ENCODE assay signal across 11 cellular contexts in the genomic region with DNA sequence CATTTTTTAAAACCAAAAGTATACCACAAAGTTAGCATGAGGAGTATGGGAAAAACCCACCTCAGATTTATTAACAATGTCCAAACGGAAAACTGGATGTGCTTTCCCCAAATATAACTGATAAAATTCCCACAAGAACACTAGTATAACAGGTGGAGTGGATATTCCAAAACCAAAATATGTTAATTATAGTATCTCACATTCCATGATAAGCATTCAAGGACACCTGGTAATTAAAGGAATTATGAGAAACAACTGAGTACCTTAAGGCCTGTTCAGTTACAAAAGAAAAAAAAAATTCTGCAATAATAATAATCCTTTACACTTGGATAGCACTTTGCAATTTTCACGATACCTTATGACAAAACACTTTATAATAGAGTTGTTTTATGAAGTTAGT. TPM values are rescaled to one million over a fixed set of nuclear protein-coding genes. Genes with fewer than 3 reads are reported as not detected.
DNase-seq lines count a peak whose midpoint lies in the region; ATAC-seq and TF ChIP-seq lines count a peak whose summit lies in the region.
"Had no signal": no experiment of that assay in that cellular context is flagged by ENCODE, and none has a peak within 500 bp of the region (broad histone marks: within the 10 kb centered on the region; RNA-seq: fewer than 3 reads in every experiment).

No MANE protein-coding gene starts in this region.

- peak overlapping the region; percentile 99 for H3K27ac Mint-ChIP-seq in CD4-positive, alpha-beta T cell
- H3K27ac Mint-ChIP-seq in natural killer cell = peak overlapping the region; percentile 98

- ATAC-seq in CD4-positive, alpha-beta T cell (ENCODE audit: poor library complexity) = no peak
- no peak for ATAC-seq in natural killer cell

- no peak overlapping the region for H3K9ac ChIP-seq in HUES6 (ENCODE audit: low read length)
- H3K9ac ChIP-seq: parathyroid adenoma had no signal

- intact Hi-C loops in CD4-positive, alpha-beta T cell (cut with DNase I, micrococcal nuclease) = loop anchor here in 1 of 2 experiments (5.0 to 10.0 kb wide), 6 partner anchors 126 to 1331 kb away; a partner anchor contains a TSS
- intact Hi-C loops in natural killer cell (cut with micrococcal nuclease) = no loop called here
- intact Hi-C loops in vagina (cut with DNase I) = no loop called here
- intact Hi-C loops in ovary (cut with DNase I) = loop anchor here in 1 of 4 donors (10.0 kb wide), 1 partner anchor 61 kb away; a partner anchor contains a TSS

- H3K4me1 ChIP-seq in HUES6 (ENCODE audit: control insufficient read depth, insufficient read depth, low read length) = peaks cover 7% of the 10 kb centered on the region; the same call in 1 of the 2 replicates
- peaks cover 26% of the 10 kb centered on the region for H3K4me1 ChIP-seq in vagina
- peaks cover 3% of the 10 kb centered on the region for H3K4me1 ChIP-seq in ovary (ENCODE audit: insufficient read depth)

- TF ChIP-seq CTCF in CD4-positive, alpha-beta T cell (IDR thresholded peaks at IDR 0.05) = no peak
- no peak for TF ChIP-seq CTCF in astrocyte of the cerebellum (IDR thresholded peaks at IDR 0.05; ENCODE audit: low read depth, low read length, missing control alignments)
- no peak for TF ChIP-seq CTCF in natural killer cell (IDR thresholded peaks at IDR 0.05)
- no peak for TF ChIP-seq CTCF in vagina (IDR thresholded peaks at IDR 0.05)
- no peak for TF ChIP-seq CTCF in ovary (IDR thresholded peaks at IDR 0.05)

- H3K4me3 Mint-ChIP-seq in CD4-positive, alpha-beta T cell = peak overlapping the region; percentile 94
- H3K4me3 Mint-ChIP-seq in natural killer cell = peak overlapping the region; percentile 91

- no peak for DNase-seq in CD4-positive, alpha-beta T cell
- DNase-seq in astrocyte of the cerebellum (ENCODE audit: low read depth) (no peak), natural killer cell (no peak), vagina (ENCODE audit: extremely low spot score in 2 of 2) (no peak), erythroblast (lab: John Stamatoyannopoulos, UW) (no peak), ovary (no peak), MG63 (no peak)
- DNase-seq: foreskin melanocyte, NCI-H1417 treated with DMSO at 0.1 percent for 48 hours had no signal

- no peaks in the 10 kb centered on the region for H3K36me3 ChIP-seq in HUES6 (ENCODE audit: control insufficient read depth, insufficient read depth, low read length)
- no peaks in the 10 kb centered on the region for H3K36me3 ChIP-seq in vagina
- no peaks in the 10 kb centered on the region for H3K36me3 ChIP-seq in ovary
- no peaks in the 10 kb centered on the region for H3K36me3 ChIP-seq in MG63

- no peaks in the 10 kb centered on the region for H3K27me3 ChIP-seq in CD4-positive, alpha-beta T cell (ENCODE audit: control insufficient read depth, insufficient read depth, low read length)
- H3K27me3 ChIP-seq in HUES6 (ENCODE audit: control insufficient read depth, insufficient read depth, low read length) = no peaks in the 10 kb centered on the region
- H3K27me3 ChIP-seq in vagina = no peaks in the 10 kb centered on the region
- no peaks in the 10 kb centered on the region for H3K27me3 ChIP-seq in ovary
- H3K27me3 ChIP-seq in MG63 = no peaks in the 10 kb centered on the region

- WGBS in ovary, 3 donors = 52 to 55% (median 52%) methylated on average over 2 of the region's 2 CpGs

- no peak for TF ChIP-seq EP300 in ovary (IDR thresholded peaks at IDR 0.05)

- H3K27me3 Mint-ChIP-seq in CD4-positive, alpha-beta T cell = no peaks in the 10 kb centered on the region
- H3K27me3 Mint-ChIP-seq in natural killer cell (ENCODE audit: low read depth in 2 of 2) = no peaks in the 10 kb centered on the region

- TF ChIP-seq POLR2A in vagina (IDR thresholded peaks at IDR 0.05) = no peak
- TF ChIP-seq POLR2A in erythroblast (IDR thresholded peaks at IDR 0.05; ENCODE audit: low read length) = no peak
- TF ChIP-seq POLR2A in ovary (IDR thresholded peaks at IDR 0.05) = no peak

- CTCF ChIA-PET in CD4-positive, alpha-beta T cell (lab: Charles Lee) = interaction anchor here (0.7 kb wide), 1 partner anchor 174 kb away, joined by 3 read pairs; no protein-coding TSS in a partner anchor

- peaks cover 20% of the 10 kb centered on the region for H3K36me3 Mint-ChIP-seq in CD4-positive, alpha-beta T cell (ENCODE audit: low read depth)
- H3K36me3 Mint-ChIP-seq in natural killer cell = no peaks in the 10 kb centered on the region

- POLR2A ChIA-PET in CD4-positive, alpha-beta T cell (lab: Charles Lee) = interaction anchor here (1.2 to 11.2 kb wide), 5 partner anchors 63 to 1274 kb away, joined by 3 to 809 read pairs (median 35); a partner anchor contains a TSS

- H3K4me3 ChIP-seq in HUES6 (ENCODE audit: low read depth, low read length) (peak overlapping the region; percentile 83), astrocyte of the cerebellum (ENCODE audit: low read depth, low read length) (peak overlapping the region; percentile 84), vagina (peak overlapping the region in 1 of 2 donors; percentile 75), ovary (no peak overlapping the region), MG63 (no peak overlapping the region)

- in situ Hi-C loops in astrocyte of the cerebellum (cut with HindIII; ENCODE audit: low sequenced_read_pairs) = loop anchor here (5.0 kb wide), 1 partner anchor 64 kb away; no protein-coding TSS in a partner anchor

- H3K4me1 Mint-ChIP-seq in CD4-positive, alpha-beta T cell (ENCODE audit: low read depth) = peaks cover 40% of the 10 kb centered on the region
- H3K4me1 Mint-ChIP-seq in natural killer cell = peaks cover 31 to 37% of the 10 kb centered on the region in 2 donors

- H3K27ac ChIP-seq in CD4-positive, alpha-beta T cell (ENCODE audit: low read depth, low read length) = no peak overlapping the region
- no peak overlapping the region for H3K27ac ChIP-seq in HUES6 (ENCODE audit: low read depth, low read length)
- no peak overlapping the region for H3K27ac ChIP-seq in vagina
- H3K27ac ChIP-seq in ovary = no peak overlapping the region
- H3K27ac ChIP-seq: parathyroid adenoma had no signal

- no peaks in the 10 kb centered on the region for H3K9me3 ChIP-seq in CD4-positive, alpha-beta T cell (ENCODE audit: control insufficient read depth, low read length)
- H3K9me3 ChIP-seq in HUES6 (ENCODE audit: control insufficient read depth, insufficient read depth, low read depth, low read length) (no peaks in the 10 kb centered on the region), vagina (no peaks in the 10 kb centered on the region), ovary (no peaks in the 10 kb centered on the region), MG63 (no peaks in the 10 kb centered on the region)

- H3K9me3 Mint-ChIP-seq in CD4-positive, alpha-beta T cell = no peaks in the 10 kb centered on the region
- H3K9me3 Mint-ChIP-seq in natural killer cell = no peaks in the 10 kb centered on the region

RNA-seq across cellular contexts. Expression of a gene that starts 1.9 kb away (rescaled TPM):
- 1 to 10 TPM; 6.4 to 8.3 TPM for total RNA-seq in CD4-positive, alpha-beta T cell
- total RNA-seq in natural killer cell (10 to 100 TPM; 21.2 to 30.8 (median 25.9) TPM), vagina (10.6 TPM), ovary (10 to 100 TPM in 6 of 7 donors, 1 to 10 TPM in 1; 9.8 to 20.8 (median 18.1) TPM)
- 10 to 100 TPM; 12.6 to 15.7 TPM for polyA plus RNA-seq in ovary
- total RNA-seq in MG63 (2014; rRNA removed; shearing (Covaris generic); ENCODE audit: low replicate concordance) = 3.2 and 4.0 TPM in 2 replicates

Comparison
In these comparisons a context has a peak if more than half of its experiments do, and no peak if none do; other contexts are left out.
1. H3K4me3 ChIP-seq: peak in HUES6 (single experiment) and astrocyte of the cerebellum (single experiment); none in ovary (single experiment) and MG63 (single experiment).